17 cellular contexts compared by ENCODE assay signal in the genomic region with DNA sequence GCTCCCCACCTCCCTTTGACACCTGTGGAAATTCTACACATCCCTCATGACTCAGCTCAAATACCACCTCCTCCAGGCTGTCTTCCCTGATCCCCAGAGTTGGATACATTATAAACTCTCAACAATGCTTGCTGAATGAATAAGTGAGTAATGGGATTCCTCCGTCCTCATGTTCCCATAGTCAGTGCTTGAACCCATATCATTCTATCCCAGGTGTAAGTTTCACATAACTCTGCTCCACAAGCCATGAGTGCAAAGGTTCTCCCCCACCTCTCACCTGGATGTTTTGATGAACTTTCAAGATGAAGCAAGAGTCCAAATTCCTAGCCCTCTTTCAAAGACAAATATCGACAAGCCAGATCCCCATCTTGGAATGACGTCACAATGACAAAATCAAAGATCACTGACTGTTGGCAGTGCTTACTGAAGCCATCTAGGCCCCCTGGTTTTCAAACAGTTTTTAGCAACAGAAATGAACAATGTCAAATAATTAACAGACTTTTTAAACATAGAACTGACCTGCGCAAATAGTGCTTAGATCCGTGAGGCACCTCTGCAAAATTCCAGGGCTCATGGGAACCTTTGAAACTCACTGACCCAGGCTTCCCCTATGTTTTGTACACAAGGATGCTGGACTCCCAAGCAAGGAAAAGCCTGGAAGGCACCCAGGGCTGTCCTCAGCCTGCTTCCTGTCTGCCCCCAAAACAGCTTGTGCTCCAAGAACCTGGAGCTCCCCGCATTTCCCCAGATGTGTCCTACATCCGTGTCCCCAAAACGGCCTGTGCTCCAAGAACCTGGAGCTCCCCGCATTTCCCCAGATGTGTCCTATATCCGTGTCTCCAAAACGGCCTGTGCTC. TPM values are rescaled to one million over a fixed set of nuclear protein-coding genes. Genes with fewer than 3 reads are reported as not detected.
DNase-seq lines count a peak whose midpoint lies in the region; ATAC-seq, FAIRE-seq and TF ChIP-seq lines count a peak whose summit lies in the region.
"Had no signal": no experiment of that assay in that cellular context is flagged by ENCODE, and none has a peak within 500 bp of the region (broad histone marks: within the 10 kb centered on the region; RNA-seq: fewer than 3 reads in every experiment).

No MANE protein-coding gene starts in this region.

- ATAC-seq in K562 (no peak), HepG2 (peak; percentile 70), GM21737 (IDR thresholded peaks at IDR 0.05; ENCODE audit: unreplicated experiment) (no peak)

- H3K9me1 ChIP-seq in K562 (ENCODE audit: control insufficient read depth, insufficient read depth, low read length) = no peaks in the 10 kb centered on the region

- FAIRE-seq in K562 (lab: Jason Lieb, UNC) (no peak), HepG2 (lab: Jason Lieb, UNC) (peak; percentile 87)
- FAIRE-seq: A204.1, RCC 7860 had no signal

- H3K36me3 Mint-ChIP-seq in MCF 10A (ENCODE audit: insufficient read depth, unreplicated experiment) (peaks cover 16% of the 10 kb centered on the region), type B pancreatic cell (no peaks in the 10 kb centered on the region)

- intact Hi-C loops in MCF 10A (cut with micrococcal nuclease) = loop anchor here (5.0 kb wide), 3 partner anchors 385 to 865 kb away; no protein-coding TSS in a partner anchor
- intact Hi-C loops in breast epithelium (cut with DNase I; ENCODE audit: low total_unique reads) = loop anchor here (10.0 kb wide), 1 partner anchor 252 kb away; no protein-coding TSS in a partner anchor
- intact Hi-C loops in K562 (cut with micrococcal nuclease) = loop anchor here (5.0 kb wide), 1 partner anchor 120 kb away; no protein-coding TSS in a partner anchor
- intact Hi-C loops in HepG2 (cut with micrococcal nuclease; ENCODE audit: unreplicated experiment) = loop anchor here (1.0 to 5.0 kb wide), 4 partner anchors 10 to 314 kb away; no protein-coding TSS in a partner anchor

- no peaks in the 10 kb centered on the region for H3K79me2 ChIP-seq in K562 (ENCODE audit: control insufficient read depth, insufficient read depth, low read length)
- H3K79me2 ChIP-seq in HepG2 (ENCODE audit: insufficient read depth, low read length) = peaks cover 82% of the 10 kb centered on the region

- H3K4me1 Mint-ChIP-seq in MCF 10A (ENCODE audit: insufficient read depth, unreplicated experiment) (peaks cover 39% of the 10 kb centered on the region), type B pancreatic cell (ENCODE audit: unreplicated experiment) (peaks cover 7% of the 10 kb centered on the region)

- H3K27me3 ChIP-seq in breast epithelium (no peaks in the 10 kb centered on the region), K562 (ENCODE audit: control insufficient read depth in 2 of 2, insufficient read depth in 2 of 2, low read length in 2 of 2) (peaks cover 0 to under 1% of the 10 kb centered on the region in 2 experiments; a peak in 2 of 5 replicates), HepG2 (ENCODE audit: control insufficient read depth in 1 of 2, insufficient read depth in 2 of 2, low read length in 2 of 2) (no peaks in the 10 kb centered on the region)

- no TSS peak for BruUV-seq in MCF 10A (replicated peaks; lab: Mats Ljungman, UMichigan)
- no TSS peak for BruUV-seq in K562 (replicated peaks; lab: Mats Ljungman, UMichigan)
- BruUV-seq in HepG2 (replicated peaks; lab: Mats Ljungman, UMichigan) = no TSS peak

- H3K9me3 ChIP-seq in breast epithelium (no peaks in the 10 kb centered on the region), K562 (replicated peaks; ENCODE audit: control insufficient read depth, insufficient read depth, low read depth, low read length) (no peaks in the 10 kb centered on the region), HepG2 (ENCODE audit: low read length) (no peaks in the 10 kb centered on the region)

- TF ChIP-seq CTCF in MCF 10A (IDR thresholded peaks at IDR 0.05; ENCODE audit: unreplicated experiment) (no peak), breast epithelium (IDR thresholded peaks at IDR 0.05) (no peak), K562 (IDR thresholded peaks at IDR 0.05 in 2 of 3, conservative IDR thresholded peaks at IDR 0.05 in 1 of 3; ENCODE audit: insufficient read depth in 2 of 3, low read depth in 1 of 3, low read length in 3 of 3) (no peak), HepG2 (CRISPR knock-in tag; IDR thresholded peaks at IDR 0.05) (peak; percentile 21; the same call in 1 of the 2 replicates), type B pancreatic cell (conservative IDR thresholded peaks at IDR 0.05) (no peak)

- H3K27ac Mint-ChIP-seq in MCF 10A (ENCODE audit: low read depth, unreplicated experiment) (peak overlapping the region; percentile 97), type B pancreatic cell (peak overlapping the region; percentile 1)

- H3K27ac ChIP-seq in breast epithelium = no peak overlapping the region
- H3K27ac ChIP-seq in K562 (ENCODE audit: extremely low read depth, low read depth, low read length) = no peak overlapping the region
- peak overlapping the region; percentile 89 for H3K27ac ChIP-seq in HepG2 (ENCODE audit: extremely low read length, insufficient read depth, low read length)
- H3K27ac ChIP-seq: C4-2B had no signal

- TF ChIP-seq RAD21 in K562 (CRISPR knock-in tag; conservative IDR thresholded peaks at IDR 0.05 in 1 of 2, IDR thresholded peaks at IDR 0.05 in 1 of 2) (no peak), HepG2 (CRISPR knock-in tag; IDR thresholded peaks at IDR 0.05) (no peak)

- CTCF ChIA-PET in MCF 10A (lab: Yijun Ruan, JAX) = interaction anchor here (0.6 to 6.2 kb wide), 13 partner anchors 13 to 385 kb away, joined by 3 to 75 read pairs (median 5); no protein-coding TSS in a partner anchor
- CTCF ChIA-PET in K562 (lab: Yijun Ruan, JAX; ENCODE audit: low intra/inter-chr PET ratio) = interaction anchor here (1.7 to 2.2 kb wide), 2 partner anchors 44 to 254 kb away, joined by 3 to 13 read pairs; no protein-coding TSS in a partner anchor
- CTCF ChIA-PET in HepG2 (lab: Yijun Ruan, JAX; ENCODE audit: low intra/inter-chr PET ratio, low total read pairs) = interaction anchor here (1.2 kb wide), 1 partner anchor 253 kb away, joined by 3 read pairs; no protein-coding TSS in a partner anchor

- DNase-seq in MCF 10A (ENCODE audit: unreplicated experiment) = no peak
- no peak for DNase-seq in breast epithelium (ENCODE audit: low spot score in 2 of 2)
- no peak for DNase-seq in K562 (ENCODE audit: extremely low read depth in 1 of 4, low spot score in 3 of 4)
- DNase-seq in HepG2 (ENCODE audit: low spot score) = peak; percentile 98
- DNase-seq in type B pancreatic cell (ENCODE audit: extremely low spot score, unreplicated experiment) = no peak
- no peak for DNase-seq in NCI-H69 (lab: John Stamatoyannopoulos, UW)
- no peak for DNase-seq in NCI-H82 treated with DMSO at 0.1 percent for 48 hours (lab: John Stamatoyannopoulos, UW; ENCODE audit: unreplicated experiment)
- DNase-seq: EL, H7, NCI-H187, NCI-H345, NCI-H526, Right ventricle myocardium superior had no signal

- 26% methylated on average over 11 of the region's 11 CpGs for WGBS in K562 (ENCODE audit: insufficient coverage, low coverage, missing lambda C conversion rate)
- WGBS in HepG2 (ENCODE audit: low lambda C conversion rate) = 47% methylated on average over 11 of the region's 11 CpGs

- in situ Hi-C loops in K562 (cut with MboI) = loop anchor here (5.0 kb wide), 2 partner anchors 255 to 315 kb away; no protein-coding TSS in a partner anchor
- in situ Hi-C loops in HepG2 (cut with HindIII; ENCODE audit: extremely low pct_ligation_motif_present, low pct_unique_long_range_greater_than_20kb) = loop anchor here (5.0 to 10.0 kb wide), 3 partner anchors 35 to 312 kb away; no protein-coding TSS in a partner anchor

- H2AFZ ChIP-seq in K562 (ENCODE audit: low read depth, low read length) (no peak overlapping the region), HepG2 (ENCODE audit: low read length) (no peak overlapping the region)

- H3K4me1 ChIP-seq in breast epithelium (peaks cover 0 to 6% of the 10 kb centered on the region in 2 donors), K562 (replicated peaks in 1 of 2; ENCODE audit: control insufficient read depth in 2 of 2, insufficient read depth in 2 of 2, low read length in 2 of 2) (peaks cover 11 to 12% of the 10 kb centered on the region in 2 experiments; a peak in 4 of 5 replicates), HepG2 (ENCODE audit: insufficient read depth, low read length) (peaks cover 96% of the 10 kb centered on the region)

- H3K36me3 ChIP-seq in breast epithelium (no peaks in the 10 kb centered on the region), K562 (ENCODE audit: control insufficient read depth, insufficient read depth, low read length) (no peaks in the 10 kb centered on the region), HepG2 (replicated peaks in 1 of 2; ENCODE audit: control insufficient read depth in 1 of 2, insufficient read depth in 2 of 2, low read length in 2 of 2) (peaks cover 5 to 28% of the 10 kb centered on the region in 2 experiments; a peak in 4 of 5 replicates)

- H3K9ac ChIP-seq in K562 (ENCODE audit: insufficient read depth in 1 of 2, low read depth in 2 of 2, low read length in 2 of 2) (no peak overlapping the region), HepG2 (ENCODE audit: insufficient read depth, low read depth, low read length) (peak overlapping the region; percentile 68)

- H3K4me2 ChIP-seq in K562 (ENCODE audit: insufficient read depth, low read length) (no peak overlapping the region), HepG2 (ENCODE audit: low read depth, low read length) (peak overlapping the region; percentile 85)

- TF ChIP-seq POLR2A in breast epithelium (IDR thresholded peaks at IDR 0.05) (no peak), K562 (conservative IDR thresholded peaks at IDR 0.05) (no peak), HepG2 (IDR thresholded peaks at IDR 0.05; ENCODE audit: insufficient read depth in 1 of 2, low read depth in 2 of 2, low read length in 2 of 2) (no peak; a peak in 1 of 4 replicates)

- H4K20me1 ChIP-seq in K562 (replicated peaks; ENCODE audit: control insufficient read depth, insufficient read depth, low read length) (0 out of 2 replicates have a peak, but pooled peaks cover 3% of the 10 kb centered on the region), HepG2 (ENCODE audit: insufficient read depth, low read length) (peaks cover under 1% of the 10 kb centered on the region)

- H3K4me3 ChIP-seq in breast epithelium = no peak overlapping the region
- H3K4me3 ChIP-seq in K562 = no peak overlapping the region
- peak overlapping the region in 1 of 3 experiments; percentile 31; a peak in 1 of 6 replicates for H3K4me3 ChIP-seq in HepG2 (replicated peaks in 1 of 3; ENCODE audit: insufficient read depth in 1 of 3, low read depth in 2 of 3, low read length in 3 of 3)

- H3K9me3 Mint-ChIP-seq in MCF 10A (ENCODE audit: unreplicated experiment) = no peaks in the 10 kb centered on the region
- H3K9me3 Mint-ChIP-seq in type B pancreatic cell = no peaks in the 10 kb centered on the region

- TF ChIP-seq EP300 in K562 (IDR thresholded peaks at IDR 0.05; ENCODE audit: low read length) (no peak), HepG2 (IDR thresholded peaks at IDR 0.05; ENCODE audit: low read depth in 2 of 2, low read length in 2 of 2) (peak; percentile 83 to 95; a peak in 3 of 4 replicates), HepG2 (CRISPR knock-in tag; IDR thresholded peaks at IDR 0.05; ENCODE audit: borderline replicate concordance) (peak; percentile 74)

- H3K4me3 Mint-ChIP-seq in MCF 10A (ENCODE audit: unreplicated experiment) (no peak overlapping the region), type B pancreatic cell (no peak overlapping the region)

- POLR2A ChIA-PET in MCF 10A (lab: Yijun Ruan, JAX) (interaction anchor here (0.7 to 0.8 kb wide), 3 partner anchors 27 to 146 kb away, joined by 3 to 6 read pairs (median 3); no protein-coding TSS in a partner anchor), K562 (lab: Yijun Ruan, JAX) (no interaction called here), HepG2 (lab: Yijun Ruan, JAX) (interaction anchor here (0.7 to 3.9 kb wide), 5 partner anchors 8 to 99 kb away, joined by 3 to 21 read pairs (median 6); partner anchors contain the start of gene WDR1)

- H3K27me3 Mint-ChIP-seq in MCF 10A (ENCODE audit: insufficient read depth, unreplicated experiment) (no peaks in the 10 kb centered on the region), type B pancreatic cell (peaks cover 28% of the 10 kb centered on the region)

RNA-seq across cellular contexts. Expression of gene SLC2A9, which starts 4.0 kb away (rescaled TPM):
- total RNA-seq in MCF 10A (2022) (22.5 and 33.3 TPM in 2 replicates), breast epithelium (10 to 100 TPM in 1 of 3 donors, 1 to 10 TPM in 2; 6.2 to 10.7 (median 9.5) TPM), K562 (2014; rRNA removed) (0.57 and 1.3 TPM in 2 replicates), K562 (2014; rRNA removed; fragmentation: Illumina TruSeq; extraction: Trizol) (0.15 and 0.51 TPM in 2 replicates), K562 (2015; rRNA removed; fragmentation: Illumina TruSeq; extraction: Trizol) (0.23 and 0.36 TPM in 2 replicates), K562 (2021) (0.49 and 0.60 TPM in 2 replicates), HepG2 (2016; rRNA removed; fragmentation: Illumina TruSeq; extraction: Trizol) (19.9 and 36.2 TPM in 2 replicates), type B pancreatic cell (ENCODE audit: low replicate concordance) (1.1 and 2.5 TPM in 2 replicates)
- total RNA-seq in K562 (2011; cell fraction: chromatin; rRNA removed; ENCODE audit: low replicate concordance) = 0.53 and 2.7 TPM in 2 replicates
- 1.2 and 1.8 TPM in 2 replicates for total RNA-seq in K562 (2011; cell fraction: nucleolus; rRNA removed)
- total RNA-seq in K562 (2011; cell fraction: nucleoplasm; rRNA removed) = 0.88 and 2.0 TPM in 2 replicates
- polyA plus RNA-seq in K562 (2011; rRNA removed) (0.31 and 0.52 TPM in 2 replicates), K562 (2014; fragmentation: Illumina TruSeq; extraction: Trizol) (0.37 and 0.86 TPM in 2 replicates), K562 (2014; fragmentation: Nextera tagmentation; extraction: Ambion mirVana) (under 1 TPM; 0.76 to 0.79 TPM), K562 (2014; rRNA removed) (0.78 and 1.9 TPM in 2 replicates), HepG2 (2011; rRNA removed) (42.3 and 51.0 TPM in 2 replicates)
- 0.24 and 0.30 TPM in 2 replicates for polyA plus RNA-seq in K562 (2011; cell fraction: cytosol; rRNA removed)
- 0.70 and 1.9 TPM in 2 replicates for polyA plus RNA-seq in K562 (2011; cell fraction: nucleus; rRNA removed)
- 0.76 and 0.96 TPM in 2 replicates for polyA plus RNA-seq in K562 (2012)
- polyA minus RNA-seq in K562 (2011; rRNA and poly(A)+ RNA removed) = 0.25 and 0.33 TPM in 2 replicates
- not detected in 2 replicates for polyA minus RNA-seq in K562 (2011; cell fraction: cytosol; rRNA and poly(A)+ RNA removed)
- 2.6 TPM in 2 replicates for polyA minus RNA-seq in K562 (2011; cell fraction: nucleus; rRNA and poly(A)+ RNA removed)
- total RNA-seq in HepG2 (2016; cell fraction: cytosol; rRNA removed; fragmentation: Illumina TruSeq; extraction: Trizol; ENCODE audit: low read depth) = 11.2 and 13.2 TPM in 2 replicates
- total RNA-seq in HepG2 (2016; cell fraction: insoluble cytoplasmic fraction; rRNA removed; fragmentation: Illumina TruSeq; extraction: Trizol) = 20.2 and 36.6 TPM in 2 replicates
- total RNA-seq in HepG2 (2016; cell fraction: membrane; rRNA removed; fragmentation: Illumina TruSeq; extraction: Trizol) = 16.6 and 18.8 TPM in 2 replicates
- 46.8 and 63.5 TPM in 2 replicates for total RNA-seq in HepG2 (2016; cell fraction: nucleus; rRNA removed; fragmentation: Illumina TruSeq; extraction: Trizol)
- 40.4 and 40.5 TPM in 2 replicates for polyA plus RNA-seq in HepG2 (2011; cell fraction: cytosol; rRNA removed)
- polyA plus RNA-seq in HepG2 (2011; cell fraction: nucleus; rRNA removed) = 78.3 and 78.9 TPM in 2 replicates
- polyA plus RNA-seq in HepG2 (2012) = 38.0 and 55.5 TPM in 2 replicates
- 5.7 and 8.5 TPM in 2 replicates for polyA plus RNA-seq in HepG2 (2016; cell fraction: cytosol; fragmentation: Illumina TruSeq; extraction: Trizol; ENCODE audit: low read depth)
- polyA plus RNA-seq in HepG2 (2016; cell fraction: insoluble cytoplasmic fraction; fragmentation: Illumina TruSeq; extraction: Trizol; ENCODE audit: low read depth) = 16.8 and 19.2 TPM in 2 replicates
- polyA plus RNA-seq in HepG2 (2016; cell fraction: membrane; fragmentation: Illumina TruSeq; extraction: Trizol; ENCODE audit: low read depth) = 11.8 and 13.9 TPM in 2 replicates
- polyA plus RNA-seq in HepG2 (2016; cell fraction: nucleus; fragmentation: Illumina TruSeq; extraction: Trizol; ENCODE audit: insufficient read depth, low read depth) = 32.8 and 34.3 TPM in 2 replicates
- 0.09 and 127 TPM in 2 replicates for polyA minus RNA-seq in HepG2 (2011; rRNA and poly(A)+ RNA removed; ENCODE audit: low replicate concordance)
- polyA minus RNA-seq in HepG2 (2011; cell fraction: cytosol; rRNA and poly(A)+ RNA removed) = 35.6 and 44.8 TPM in 2 replicates
- 124 and 142 TPM in 2 replicates for polyA minus RNA-seq in HepG2 (2011; cell fraction: nucleus; rRNA and poly(A)+ RNA removed)
- total RNA-seq: H7 had no signal
